8 cellular contexts compared by ENCODE assay signal in genomic region chr12:48119078-48119833, GRCh38. TPM values are rescaled to one million over a fixed set of nuclear protein-coding genes. Genes with fewer than 3 reads are reported as not detected.
DNase-seq lines count a peak whose midpoint lies in the region; ATAC-seq and TF ChIP-seq lines count a peak whose summit lies in the region.

Gene PFKM, plus strand, starts transcription at chr12:48119364. Its CDS starts 3,411 bp downstream, at chr12:48122775.

- peak; percentile 98 for ATAC-seq in CD4-positive, alpha-beta T cell (ENCODE audit: poor library complexity)
- ATAC-seq in GM19452 (IDR thresholded peaks at IDR 0.05; ENCODE audit: unreplicated experiment), result peak; percentile 98
- peak; percentile 99 for ATAC-seq in HG03571 (IDR thresholded peaks at IDR 0.05; ENCODE audit: unreplicated experiment)
- peak; percentile 100 for ATAC-seq in activated CD8-positive, alpha-beta T cell treated with anti-CD3 and anti-CD28 coated beads, Interleukin-2, amount 10 ng/mL, durations not matched to agents 7 days and 5 days

- CTCF ChIA-PET in CD4-positive, alpha-beta T cell (lab: Charles Lee), result interaction anchor here (0.9 kb wide), 1 partner anchor 32 kb away, joined by 4 read pairs; no protein-coding TSS in a partner anchor
- CTCF ChIA-PET in activated CD8-positive, alpha-beta T cell treated with anti-CD3 and anti-CD28 coated beads, Interleukin-2, amount 10 ng/mL, durations not matched to agents 7 days and 5 days (lab: Charles Lee), result interaction anchor here (0.7 to 4.6 kb wide), 6 partner anchors 11 to 353 kb away, joined by 3 to 15 read pairs (median 4); partner anchors contain the start of genes ASB8 and SENP1

- peaks cover 29% of the 10 kb centered on the region for H3K4me1 Mint-ChIP-seq in CD4-positive, alpha-beta T cell (ENCODE audit: low read depth)
- peaks cover 18% of the 10 kb centered on the region for H3K4me1 Mint-ChIP-seq in activated CD8-positive, alpha-beta T cell treated with anti-CD3 and anti-CD28 coated beads, Interleukin-2, amount 10 ng/mL, durations not matched to agents 7 days and 5 days (ENCODE audit: low read depth)

- peaks cover 5% of the 10 kb centered on the region for H3K4me1 ChIP-seq in effector memory CD4-positive, alpha-beta T cell (ENCODE audit: control insufficient read depth, insufficient read depth, low read length, poor library complexity, severe bottlenecking)

- peak; percentile 37 to 60 (median 54) for DNase-seq in CD4-positive, alpha-beta T cell
- DNase-seq in NCI-H82 treated with DMSO at 0.1 percent for 48 hours (lab: John Stamatoyannopoulos, UW; ENCODE audit: unreplicated experiment) (peak; percentile 98), medulla oblongata (ENCODE audit: extremely low spot score) (peak; percentile 83)
- peak; percentile 85 for DNase-seq in activated CD8-positive, alpha-beta T cell treated with anti-CD3 and anti-CD28 coated beads, Interleukin-2, amount 10 ng/mL, durations not matched to agents 7 days and 5 days
- DNase-seq in effector memory CD4-positive, alpha-beta T cell, result peak; percentile 27 to 52 (median 47)
- peak; percentile 60 to 76 (median 61) for DNase-seq in stimulated activated CD4-positive, alpha-beta T cell treated with anti-CD3 and anti-CD28 coated beads, TNF-alpha, amount 100 ng/mL, for 48 hours (ENCODE audit: low read depth in 3 of 3)

- H3K36me3 Mint-ChIP-seq in CD4-positive, alpha-beta T cell (ENCODE audit: low read depth), result peaks cover 13% of the 10 kb centered on the region
- H3K36me3 Mint-ChIP-seq in activated CD8-positive, alpha-beta T cell treated with anti-CD3 and anti-CD28 coated beads, Interleukin-2, amount 10 ng/mL, durations not matched to agents 7 days and 5 days (ENCODE audit: low read depth), result peaks cover 2% of the 10 kb centered on the region

- POLR2A ChIA-PET in CD4-positive, alpha-beta T cell (lab: Charles Lee), result interaction anchor here (0.6 to 2.2 kb wide), 4 partner anchors 13 to 81 kb away, joined by 4 to 19 read pairs (median 8); partner anchors contain the start of genes ASB8 and SENP1
- POLR2A ChIA-PET in activated CD8-positive, alpha-beta T cell treated with anti-CD3 and anti-CD28 coated beads, Interleukin-2, amount 10 ng/mL, durations not matched to agents 7 days and 5 days (lab: Charles Lee), result interaction anchor here (0.9 to 1.4 kb wide), 2 partner anchors 13 to 39 kb away, joined by 3 to 5 read pairs; partner anchors contain the start of gene SENP1

- H3K27ac ChIP-seq in CD4-positive, alpha-beta T cell (ENCODE audit: low read depth, low read length), result no peak within 1 kb of the TSS
- peak within 1 kb of the TSS; percentile 15 for H3K27ac ChIP-seq in effector memory CD4-positive, alpha-beta T cell (ENCODE audit: insufficient read depth, low read length, poor library complexity, severe bottlenecking)

- H3K27me3 Mint-ChIP-seq in CD4-positive, alpha-beta T cell, result peaks cover 17% of the 10 kb centered on the region
- peaks cover 21% of the 10 kb centered on the region for H3K27me3 Mint-ChIP-seq in activated CD8-positive, alpha-beta T cell treated with anti-CD3 and anti-CD28 coated beads, Interleukin-2, amount 10 ng/mL, durations not matched to agents 7 days and 5 days (ENCODE audit: low read depth)

- no peaks in the 10 kb centered on the region for H3K27me3 ChIP-seq in CD4-positive, alpha-beta T cell (ENCODE audit: control insufficient read depth, insufficient read depth, low read length)
- no peaks in the 10 kb centered on the region for H3K27me3 ChIP-seq in effector memory CD4-positive, alpha-beta T cell (replicated peaks; ENCODE audit: control insufficient read depth, insufficient read depth, low read length, poor library complexity, severe bottlenecking)

- H3K36me3 ChIP-seq in effector memory CD4-positive, alpha-beta T cell (ENCODE audit: control insufficient read depth, insufficient read depth, low read length), result no peaks in the 10 kb centered on the region

- no peaks in the 10 kb centered on the region for H3K9me3 Mint-ChIP-seq in CD4-positive, alpha-beta T cell
- H3K9me3 Mint-ChIP-seq in activated CD8-positive, alpha-beta T cell treated with anti-CD3 and anti-CD28 coated beads, Interleukin-2, amount 10 ng/mL, durations not matched to agents 7 days and 5 days (ENCODE audit: insufficient read depth), result no peaks in the 10 kb centered on the region

- H3K4me3 Mint-ChIP-seq in CD4-positive, alpha-beta T cell, result peak within 1 kb of the TSS; percentile 98
- peak within 1 kb of the TSS; percentile 95 for H3K4me3 Mint-ChIP-seq in activated CD8-positive, alpha-beta T cell treated with anti-CD3 and anti-CD28 coated beads, Interleukin-2, amount 10 ng/mL, durations not matched to agents 7 days and 5 days

- H3K27ac Mint-ChIP-seq in CD4-positive, alpha-beta T cell, result peak within 1 kb of the TSS; percentile 52
- H3K27ac Mint-ChIP-seq in activated CD8-positive, alpha-beta T cell treated with anti-CD3 and anti-CD28 coated beads, Interleukin-2, amount 10 ng/mL, durations not matched to agents 7 days and 5 days, result peak within 1 kb of the TSS; percentile 77

- TF ChIP-seq CTCF in CD4-positive, alpha-beta T cell (IDR thresholded peaks at IDR 0.05), result no peak

- H3K4me3 ChIP-seq in effector memory CD4-positive, alpha-beta T cell (ENCODE audit: insufficient read depth, low read depth, low read length, poor library complexity, severe bottlenecking), result peak within 1 kb of the TSS; percentile 69

- intact Hi-C loops in CD4-positive, alpha-beta T cell (cut with DNase I, micrococcal nuclease), result no loop called here

- H3K9me3 ChIP-seq in CD4-positive, alpha-beta T cell (ENCODE audit: control insufficient read depth, low read length), result no peaks in the 10 kb centered on the region
- H3K9me3 ChIP-seq in effector memory CD4-positive, alpha-beta T cell (ENCODE audit: control insufficient read depth, low read length), result no peaks in the 10 kb centered on the region

RNA-seq across cellular contexts. Expression of gene PFKM, which starts in this region (rescaled TPM):
- 1 to 10 TPM; 9.3 to 9.4 TPM for total RNA-seq in CD4-positive, alpha-beta T cell
- 10 to 100 TPM; 20.6 to 22.7 TPM for total RNA-seq in activated CD8-positive, alpha-beta T cell treated with anti-CD3 and anti-CD28 coated beads, Interleukin-2, amount 10 ng/mL, durations not matched to agents 7 days and 5 days

Comparison
In these comparisons a context has a peak if more than half of its experiments do, and no peak if none do; other contexts are left out.
1. DNase-seq: peak in every context shown above with its lines; median percentile 98 in NCI-H82 treated with DMSO at 0.1 percent for 48 hours; 85 in activated CD8-positive, alpha-beta T cell treated with anti-CD3 and anti-CD28 coated beads, Interleukin-2, amount 10 ng/mL, durations not matched to agents 7 days and 5 days; 83 in medulla oblongata; 61 in stimulated activated CD4-positive, alpha-beta T cell treated with anti-CD3 and anti-CD28 coated beads, TNF-alpha, amount 100 ng/mL, for 48 hours; 54 in CD4-positive, alpha-beta T cell; 47 in effector memory CD4-positive, alpha-beta T cell.